Comparison of ENCODE assay signal across 12 cellular contexts in genomic region chr10:5343561-5343960, GRCh38. TPM values are rescaled to one million over a fixed set of nuclear protein-coding genes. Genes with fewer than 3 reads are reported as not detected.
DNase-seq lines count a peak whose midpoint lies in the region; ATAC-seq and TF ChIP-seq lines count a peak whose summit lies in the region.
"Had no signal": no experiment of that assay in that cellular context is flagged by ENCODE, and none has a peak within 500 bp of the region (broad histone marks: within the 10 kb centered on the region; RNA-seq: fewer than 3 reads in every experiment).

No MANE protein-coding gene starts in this region.

- no peak for ATAC-seq in HG03196 (IDR thresholded peaks at IDR 0.05; ENCODE audit: unreplicated experiment)
- ATAC-seq: Right ventricle myocardium inferior had no signal

- in situ Hi-C loops in astrocyte of the spinal cord (cut with HindIII; ENCODE audit: low sequenced_read_pairs), result no loop called here

- no peak overlapping the region for H3K4me3 ChIP-seq in astrocyte of the spinal cord (ENCODE audit: low read depth, low read length)

- peak; percentile 6 for DNase-seq in stimulated activated CD4-positive, alpha-beta T cell treated with anti-CD3 and anti-CD28 coated beads, Interleukin-4, amount 100 ng/mL, for 1 hour
- DNase-seq in stimulated activated CD4-positive, alpha-beta T cell treated with anti-CD3 and anti-CD28 coated beads, Interleukin-2, amount 100 ng/mL, for 48 hours, result no peak
- DNase-seq in M059J (ENCODE audit: low read depth), result peak; percentile 42
- peak; percentile 8 for DNase-seq in astrocyte of the spinal cord (ENCODE audit: low read depth, low spot score)
- DNase-seq in stromal cell of bone marrow (ENCODE audit: low read depth), result peak; percentile 13
- no peak for DNase-seq in DMS79 (lab: John Stamatoyannopoulos, UW)
- DNase-seq in DMS153 (lab: John Stamatoyannopoulos, UW), result no peak
- DNase-seq: activated CD4-positive, alpha-beta T cell treated with anti-CD3 and anti-CD28 coated beads, Interleukin-2, amount 10 ng/mL, durations not matched to agents 7 days and 5 days; NCI-H2029 had no signal

- TF ChIP-seq CTCF in astrocyte of the spinal cord (IDR thresholded peaks at IDR 0.05; ENCODE audit: low read depth, low read length), result no peak

RNA-seq across cellular contexts. Expression of gene UCN3, which starts 21.2 kb away (rescaled TPM):
- total RNA-seq in M059J (2014; rRNA removed; shearing (Covaris generic)), result not detected in 2 replicates
- total RNA-seq: activated CD4-positive, alpha-beta T cell treated with anti-CD3 and anti-CD28 coated beads, Interleukin-2, amount 10 ng/mL, durations not matched to agents 7 days and 5 days; Right ventricle myocardium inferior; temporal lobe had no signal

Comparison
In these comparisons a context has a peak if more than half of its experiments do, and no peak if none do; other contexts are left out.
1. DNase-seq: peak in stimulated activated CD4-positive, alpha-beta T cell treated with anti-CD3 and anti-CD28 coated beads, Interleukin-4, amount 100 ng/mL, for 1 hour (single experiment), M059J (single experiment), astrocyte of the spinal cord (single experiment) and stromal cell of bone marrow (single experiment); none in stimulated activated CD4-positive, alpha-beta T cell treated with anti-CD3 and anti-CD28 coated beads, Interleukin-2, amount 100 ng/mL, for 48 hours (0 of 2), DMS79 (single experiment) and DMS153 (single experiment).